Comparison of ENCODE assay signal across 1 cellular context in the genomic region with DNA sequence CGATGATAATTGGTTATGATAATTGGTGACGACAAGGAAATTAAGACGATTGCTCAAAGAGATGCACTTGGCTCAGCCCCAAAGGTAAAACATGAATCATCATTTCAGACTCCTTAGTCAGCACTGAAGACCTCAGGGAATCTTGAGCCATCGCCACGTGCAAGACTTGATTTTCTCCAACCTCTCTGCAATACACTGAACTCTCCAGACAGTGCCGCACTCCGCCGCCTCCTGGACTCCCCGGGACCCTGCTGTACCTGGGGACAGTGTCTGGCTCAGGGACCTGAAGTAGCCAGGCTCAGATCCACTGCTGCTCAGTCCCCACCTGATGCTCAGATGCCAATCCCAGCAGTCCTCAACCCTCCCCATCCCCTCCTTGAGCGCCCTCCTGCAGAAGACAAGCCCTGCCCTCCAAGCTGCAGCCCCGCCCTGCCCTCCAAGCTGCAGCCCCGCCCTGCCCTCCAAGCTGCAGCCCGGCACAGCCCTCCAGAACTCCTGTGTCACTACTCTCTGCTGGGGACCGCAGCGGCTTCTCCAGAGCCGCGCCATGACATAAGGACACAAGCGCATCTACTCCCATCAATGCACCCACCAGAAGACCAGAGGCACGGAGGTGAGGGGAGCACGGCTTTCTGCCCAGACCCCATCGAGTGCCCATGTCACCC.
TF ChIP-seq lines count a peak whose summit lies in the region.

No MANE protein-coding gene starts in this region.

TF ChIP-seq in IMR-90, 13 proteins besides CTCF, POLR2A, EP300 and RAD21 (continued from another document):
- no peak for TF ChIP-seq MAZ (IDR thresholded peaks at IDR 0.05; ENCODE audit: borderline replicate concordance, low read depth, low read length)
- TF ChIP-seq RCOR1 (IDR thresholded peaks at IDR 0.05; ENCODE audit: insufficient replicate concordance, low read length): no peak
- TF ChIP-seq NFE2L2 (IDR thresholded peaks at IDR 0.05; ENCODE audit: low read depth, low read length): peak; percentile 51; the same call in 1 of the 2 replicates
- peak; percentile 87 for TF ChIP-seq CEBPB (IDR thresholded peaks at IDR 0.05; ENCODE audit: low read depth, low read length)
- no peak for TF ChIP-seq RFX5 (IDR thresholded peaks at IDR 0.05; ENCODE audit: low read depth, low read length)
- TF ChIP-seq MXI1 (IDR thresholded peaks at IDR 0.05; ENCODE audit: borderline replicate concordance, low read depth, low read length): peak; percentile 92
- peak; percentile 86 for TF ChIP-seq MAFK (IDR thresholded peaks at IDR 0.05; ENCODE audit: low read depth, low read length)
- peak; percentile 10; the same call in 1 of the 2 replicates for TF ChIP-seq USF2 (IDR thresholded peaks at IDR 0.05; ENCODE audit: low read depth, low read length)
- TF ChIP-seq FOS (IDR thresholded peaks at IDR 0.05; ENCODE audit: low read depth, low read length): peak; percentile 68
